ENCODE assay signal across 30 cellular contexts in genomic region chr2:72015281-72015680, GRCh38.
"Had no signal": no experiment of that assay in that cellular context is flagged by ENCODE, and none has a peak within 500 bp of the region (broad histone marks: within the 10 kb centered on the region; RNA-seq: fewer than 3 reads in every experiment).

No MANE protein-coding gene starts in this region.

- FAIRE-seq: keratinocyte, pancreas, small intestine had no signal

- H3K4me1 Mint-ChIP-seq: naive thymus-derived CD4-positive, alpha-beta T cell; nephron; neural crest cell; stimulated activated effector memory CD8-positive, alpha-beta T cell treated with anti-CD3 and anti-CD28 coated beads, Interleukin-12 subunit alpha, Interleukin-12 subunit beta, amount 100 ng/mL, for 72 hours had no signal

- H3K4me3 ChIP-seq: lower lobe of right lung, pancreas, prostate gland, spleen, suprapubic skin, thoracic aorta, tibial artery, uterus had no signal

- H3K27me3 ChIP-seq: pancreas, uterus had no signal

- H3K9me3 ChIP-seq: lower lobe of right lung, pancreas, prostate gland, spleen, suprapubic skin, thoracic aorta, tibial artery, uterus had no signal

- H3K4me1 ChIP-seq: lower lobe of right lung, pancreas, prostate gland, spleen, suprapubic skin, tibial artery, uterus had no signal

- H3K9me3 Mint-ChIP-seq: stimulated activated effector memory CD8-positive, alpha-beta T cell treated with anti-CD3 and anti-CD28 coated beads, Interleukin-12 subunit alpha, Interleukin-12 subunit beta, amount 100 ng/mL, for 72 hours; stimulated activated naive CD8-positive, alpha-beta T cell treated with anti-CD3 and anti-CD28 coated beads, Interleukin-15, Interleukin-2, amounts not matched to agents 100 ng/mL and 50 ng/mL, for 24 hours; type B pancreatic cell had no signal

- H3K27me3 Mint-ChIP-seq: stimulated activated naive CD8-positive, alpha-beta T cell treated with anti-CD3 and anti-CD28 coated beads, Interleukin-15, Interleukin-2, amounts not matched to agents 100 ng/mL and 50 ng/mL, for 24 hours had no signal

- H3K36me3 ChIP-seq: lower lobe of right lung, pancreas, prostate gland, spleen, suprapubic skin, thoracic aorta, tibial artery, uterus had no signal

- H3K36me3 Mint-ChIP-seq: naive thymus-derived CD4-positive, alpha-beta T cell; stimulated activated effector memory CD8-positive, alpha-beta T cell treated with anti-CD3 and anti-CD28 coated beads, Interleukin-12 subunit alpha, Interleukin-12 subunit beta, amount 100 ng/mL, for 72 hours; type B pancreatic cell had no signal

- ATAC-seq: left cardiac atrium; left lobe of liver; lower lobe of right lung; naive thymus-derived CD4-positive, alpha-beta T cell; pancreas; right cardiac atrium; sciatic nerve; stimulated activated effector memory CD8-positive, alpha-beta T cell treated with anti-CD3 and anti-CD28 coated beads, Interleukin-12 subunit alpha, Interleukin-12 subunit beta, amount 100 ng/mL, for 72 hours had no signal

- H3K27ac Mint-ChIP-seq: mesothelial cell of epicardium; naive thymus-derived CD4-positive, alpha-beta T cell; nephron; stimulated activated effector memory CD8-positive, alpha-beta T cell treated with anti-CD3 and anti-CD28 coated beads, Interleukin-12 subunit alpha, Interleukin-12 subunit beta, amount 100 ng/mL, for 72 hours; stimulated activated naive CD8-positive, alpha-beta T cell treated with anti-CD3 and anti-CD28 coated beads, Interleukin-15, Interleukin-2, amounts not matched to agents 100 ng/mL and 50 ng/mL, for 24 hours; type B pancreatic cell had no signal

- DNase-seq: hypothalamus; kidney glomerular epithelial cell; left cardiac atrium; lower lobe of right lung; mammary epithelial cell; mesenchymal stem cell; naive thymus-derived CD4-positive, alpha-beta T cell; nucleus accumbens; pancreas; posterior cingulate gyrus; retina; right cardiac atrium; small intestine; spleen; stimulated activated CD4-positive, alpha-beta T cell treated with anti-CD3 and anti-CD28 coated beads, Interleukin-4, amount 100 ng/mL, for 24 hours; stimulated activated naive CD4-positive, alpha-beta T cell; uterus had no signal

- H3K4me3 Mint-ChIP-seq: mesothelial cell of epicardium; naive thymus-derived CD4-positive, alpha-beta T cell; nephron; neural crest cell; stimulated activated effector memory CD8-positive, alpha-beta T cell treated with anti-CD3 and anti-CD28 coated beads, Interleukin-12 subunit alpha, Interleukin-12 subunit beta, amount 100 ng/mL, for 72 hours; stimulated activated naive CD8-positive, alpha-beta T cell treated with anti-CD3 and anti-CD28 coated beads, Interleukin-15, Interleukin-2, amounts not matched to agents 100 ng/mL and 50 ng/mL, for 24 hours; type B pancreatic cell had no signal

- H3K27ac ChIP-seq: lower lobe of right lung, pancreas, prostate gland, spleen, suprapubic skin, thoracic aorta, tibial artery, uterus had no signal
